In the genomic region with DNA sequence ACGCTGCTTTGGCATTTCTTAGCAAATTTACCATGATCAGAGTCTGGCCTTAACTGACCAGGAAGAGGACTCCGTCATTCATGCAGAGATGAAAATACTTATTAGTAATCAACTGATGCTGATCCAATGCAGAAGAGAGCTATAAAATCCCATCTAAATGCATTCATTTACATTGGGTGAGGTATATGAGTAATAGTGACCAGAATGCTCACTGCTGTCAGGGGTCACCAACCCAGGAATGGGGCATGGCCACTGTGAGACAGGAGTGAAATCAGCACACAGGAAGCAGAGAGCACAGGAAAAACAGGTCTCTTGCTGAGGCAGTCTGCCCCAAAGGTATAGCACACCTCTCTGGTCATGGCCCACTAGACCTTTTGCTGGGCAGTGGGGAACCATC, we compare ENCODE assay signal across 15 cellular contexts.
A peak's percentile ranks its signal among the peaks of the same experiment; 100 is the strongest.
DNase-seq lines count a peak whose midpoint lies in the region; ATAC-seq and FAIRE-seq lines count a peak whose summit lies in the region.
"Had no signal": no experiment of that assay in that cellular context is flagged by ENCODE, and none has a peak within 500 bp of the region (broad histone marks: within the 10 kb centered on the region; RNA-seq: fewer than 3 reads in every experiment).

No MANE protein-coding gene starts in this region.

- POLR2A ChIA-PET in activated CD4-positive, alpha-beta T cell treated with anti-CD3 and anti-CD28 coated beads, Interleukin-2, amount 10 ng/mL, durations not matched to agents 7 days and 5 days (lab: Charles Lee): no interaction called here

- H3K27me3 Mint-ChIP-seq in activated CD4-positive, alpha-beta T cell treated with anti-CD3 and anti-CD28 coated beads, Interleukin-2, amount 10 ng/mL, durations not matched to agents 24 days and 14 days: peaks cover 11% of the 10 kb centered on the region
- no peaks in the 10 kb centered on the region for H3K27me3 Mint-ChIP-seq in activated CD4-positive, alpha-beta T cell treated with anti-CD3 and anti-CD28 coated beads, Interleukin-2, amount 10 ng/mL, durations not matched to agents 7 days and 5 days

- peaks cover under 1% of the 10 kb centered on the region for H3K9me3 Mint-ChIP-seq in activated CD4-positive, alpha-beta T cell treated with anti-CD3 and anti-CD28 coated beads, Interleukin-2, amount 10 ng/mL, durations not matched to agents 24 days and 14 days
- no peaks in the 10 kb centered on the region for H3K9me3 Mint-ChIP-seq in activated CD4-positive, alpha-beta T cell treated with anti-CD3 and anti-CD28 coated beads, Interleukin-2, amount 10 ng/mL, durations not matched to agents 7 days and 5 days

- no peak overlapping the region for H3K27ac Mint-ChIP-seq in activated CD4-positive, alpha-beta T cell treated with anti-CD3 and anti-CD28 coated beads, Interleukin-2, amount 10 ng/mL, durations not matched to agents 24 days and 14 days
- H3K27ac Mint-ChIP-seq in activated CD4-positive, alpha-beta T cell treated with anti-CD3 and anti-CD28 coated beads, Interleukin-2, amount 10 ng/mL, durations not matched to agents 7 days and 5 days: no peak overlapping the region

- CTCF ChIA-PET in activated CD4-positive, alpha-beta T cell treated with anti-CD3 and anti-CD28 coated beads, Interleukin-2, amount 10 ng/mL, durations not matched to agents 7 days and 5 days (lab: Charles Lee): interaction anchor here (0.8 kb wide), 1 partner anchor 33 kb away, joined by 3 read pairs; no protein-coding TSS in a partner anchor

- H3K4me3 Mint-ChIP-seq in activated CD4-positive, alpha-beta T cell treated with anti-CD3 and anti-CD28 coated beads, Interleukin-2, amount 10 ng/mL, durations not matched to agents 24 days and 14 days: no peak overlapping the region
- no peak overlapping the region for H3K4me3 Mint-ChIP-seq in activated CD4-positive, alpha-beta T cell treated with anti-CD3 and anti-CD28 coated beads, Interleukin-2, amount 10 ng/mL, durations not matched to agents 7 days and 5 days

- H3K4me1 Mint-ChIP-seq in activated CD4-positive, alpha-beta T cell treated with anti-CD3 and anti-CD28 coated beads, Interleukin-2, amount 10 ng/mL, durations not matched to agents 24 days and 14 days: no peaks in the 10 kb centered on the region
- no peaks in the 10 kb centered on the region for H3K4me1 Mint-ChIP-seq in activated CD4-positive, alpha-beta T cell treated with anti-CD3 and anti-CD28 coated beads, Interleukin-2, amount 10 ng/mL, durations not matched to agents 7 days and 5 days

- peak; percentile 65 for FAIRE-seq in RCC 7860 (lab: Jason Lieb, UNC)

- intact Hi-C loops in activated CD4-positive, alpha-beta T cell treated with anti-CD3 and anti-CD28 coated beads, Interleukin-2, amount 10 ng/mL, durations not matched to agents 24 days and 14 days (cut with micrococcal nuclease): no loop called here

- ATAC-seq in HG03342 (IDR thresholded peaks at IDR 0.05; ENCODE audit: unreplicated experiment): no peak
- ATAC-seq: HCT116 had no signal

- H3K36me3 Mint-ChIP-seq in activated CD4-positive, alpha-beta T cell treated with anti-CD3 and anti-CD28 coated beads, Interleukin-2, amount 10 ng/mL, durations not matched to agents 24 days and 14 days (ENCODE audit: low read depth): no peaks in the 10 kb centered on the region
- no peaks in the 10 kb centered on the region for H3K36me3 Mint-ChIP-seq in activated CD4-positive, alpha-beta T cell treated with anti-CD3 and anti-CD28 coated beads, Interleukin-2, amount 10 ng/mL, durations not matched to agents 7 days and 5 days (ENCODE audit: low read depth)

- DNase-seq in activated CD4-positive, alpha-beta T cell treated with anti-CD3 and anti-CD28 coated beads, Interleukin-2, amount 10 ng/mL, durations not matched to agents 24 days and 14 days: peak; percentile 45
- DNase-seq in activated CD4-positive, alpha-beta T cell treated with anti-CD3 and anti-CD28 coated beads, Interleukin-2, amount 10 ng/mL, durations not matched to agents 7 days and 5 days: no peak
- DNase-seq in RCC 7860 (ENCODE audit: low spot score) (peak; percentile 70), glomerular visceral epithelial cell (ENCODE audit: extremely low spot score) (peak; percentile 30), H4 (ENCODE audit: low spot score) (no peak), hepatic stellate cell (ENCODE audit: low spot score) (no peak)
- DNase-seq in stimulated activated CD4-positive, alpha-beta T cell treated with anti-CD3 and anti-CD28 coated beads, Interleukin-4, amount 100 ng/mL, for 24 hours: no peak
- DNase-seq: 8988T, DMS153, NCI-H1105 treated with DMSO at 0.1 percent for 48 hours, NCI-H187, NCI-H446, NCI-H748 treated with DMSO at 0.1 percent for 48 hours had no signal

Comparison
In these comparisons a context has a peak if more than half of its experiments do, and no peak if none do; other contexts are left out.
1. DNase-seq: peak in activated CD4-positive, alpha-beta T cell treated with anti-CD3 and anti-CD28 coated beads, Interleukin-2, amount 10 ng/mL, durations not matched to agents 24 days and 14 days (single experiment), RCC 7860 (single experiment) and glomerular visceral epithelial cell (single experiment); none in activated CD4-positive, alpha-beta T cell treated with anti-CD3 and anti-CD28 coated beads, Interleukin-2, amount 10 ng/mL, durations not matched to agents 7 days and 5 days (single experiment), H4 (single experiment), stimulated activated CD4-positive, alpha-beta T cell treated with anti-CD3 and anti-CD28 coated beads, Interleukin-4, amount 100 ng/mL, for 24 hours (single experiment) and hepatic stellate cell (single experiment).